In genomic region chr4:174282836-174283506, GRCh38 we compare ENCODE assay signal across 8 cellular contexts. TPM values are rescaled to one million over a fixed set of nuclear protein-coding genes. Genes with fewer than 3 reads are reported as not detected.
DNase-seq lines count a peak whose midpoint lies in the region; ATAC-seq and TF ChIP-seq lines count a peak whose summit lies in the region.

No MANE protein-coding gene starts in this region.

- H3K27me3 ChIP-seq in adipocyte (replicated peaks; ENCODE audit: control insufficient read depth, insufficient read depth, low read length): no peaks in the 10 kb centered on the region
- no peaks in the 10 kb centered on the region for H3K27me3 ChIP-seq in ovary
- H3K27me3 ChIP-seq in thyroid gland: no peaks in the 10 kb centered on the region

- H3K27ac ChIP-seq in ovary (peak overlapping the region; percentile 88 to 95), thyroid gland (peak overlapping the region; percentile 97 to 100 (median 99))

- DNase-seq in GM12865 (ENCODE audit: low read depth) (peak; percentile 94), NCI-H1417 treated with DMSO at 0.1 percent for 48 hours (lab: John Stamatoyannopoulos, UW) (peak; percentile 33), SW480 (ENCODE audit: low spot score) (peak; percentile 87), adipocyte (ENCODE audit: low read depth) (peak; percentile 95), Right ventricle myocardium superior (peak; percentile 79), ovary (peak; percentile 63 to 75 (median 68)), thyroid gland (peak; percentile 81 to 85)

- no peak for TF ChIP-seq POLR2A in ovary (IDR thresholded peaks at IDR 0.05)
- TF ChIP-seq POLR2A in thyroid gland (IDR thresholded peaks at IDR 0.05): no peak

- no peak for TF ChIP-seq EP300 in ovary (IDR thresholded peaks at IDR 0.05)

- no peak for TF ChIP-seq CTCF in GM12865 (IDR thresholded peaks at IDR 0.05; ENCODE audit: insufficient read depth, low read depth, low read length, missing control alignments)
- no peak for TF ChIP-seq CTCF in ovary (IDR thresholded peaks at IDR 0.05)
- no peak for TF ChIP-seq CTCF in thyroid gland (IDR thresholded peaks at IDR 0.05)

- ATAC-seq in HG02840 (IDR thresholded peaks at IDR 0.05; ENCODE audit: low FRiP score, unreplicated experiment) (peak; percentile 99), Right ventricle myocardium superior (ENCODE audit: poor library complexity) (peak; percentile 99)

- H3K36me3 ChIP-seq in adipocyte (ENCODE audit: control insufficient read depth, insufficient read depth, low read length, severe bottlenecking) (no peaks in the 10 kb centered on the region), ovary (no peaks in the 10 kb centered on the region), thyroid gland (no peaks in the 10 kb centered on the region)

- WGBS in ovary, 3 donors: 0 to 1% (median 0%) methylated on average over 22 of the region's 22 CpGs
- WGBS in thyroid gland, 2 donors: 1% methylated on average over 22 of the region's 22 CpGs

- peak overlapping the region; percentile 84 for H3K4me3 ChIP-seq in GM12865 (ENCODE audit: low read depth, low read length)
- peak overlapping the region; percentile 97 for H3K4me3 ChIP-seq in adipocyte (ENCODE audit: low read length)
- H3K4me3 ChIP-seq in ovary: peak overlapping the region; percentile 90
- H3K4me3 ChIP-seq in thyroid gland (replicated peaks in 1 of 3): peak overlapping the region; percentile 57 to 98 (median 62)

- intact Hi-C loops in Right ventricle myocardium superior (cut with DNase I): no loop called here
- intact Hi-C loops in ovary (cut with DNase I): loop anchor here in 1 of 4 donors (10.0 kb wide), 1 partner anchor 918 kb away; no protein-coding TSS in a partner anchor
- intact Hi-C loops in thyroid gland (cut with DNase I): no loop called here

- peak overlapping the region; percentile 99 for H3K9ac ChIP-seq in adipocyte (ENCODE audit: low read length)

- H3K9me3 ChIP-seq in adipocyte (ENCODE audit: control insufficient read depth, low read length) (peaks cover 8% of the 10 kb centered on the region), ovary (no peaks in the 10 kb centered on the region), thyroid gland (no peaks in the 10 kb centered on the region)

- H3K4me1 ChIP-seq in adipocyte (ENCODE audit: control insufficient read depth, insufficient read depth, low read length) (peaks cover 27% of the 10 kb centered on the region), ovary (ENCODE audit: insufficient read depth) (no peaks in the 10 kb centered on the region), thyroid gland (peaks cover 12 to 25% of the 10 kb centered on the region in 2 donors)

RNA-seq across cellular contexts. Expression of gene FBXO8, which starts 0.5 kb away (rescaled TPM):
- 27.5 TPM for total RNA-seq in Right ventricle myocardium superior
- total RNA-seq in ovary: 10 to 100 TPM; 24.7 to 41.1 (median 30.6) TPM
- 10 to 100 TPM; 19.0 to 28.9 TPM for polyA plus RNA-seq in ovary
- total RNA-seq in thyroid gland: 10 to 100 TPM; 38.4 to 47.0 (median 42.5) TPM

RNA-seq across cellular contexts. Expression of gene CEP44, which starts 0.7 kb away (rescaled TPM):
- total RNA-seq in Right ventricle myocardium superior (9.3 TPM), ovary (10 to 100 TPM; 15.3 to 23.2 (median 17.0) TPM), thyroid gland (10 to 100 TPM; 17.0 to 30.6 (median 24.8) TPM)
- polyA plus RNA-seq in ovary: 1 to 10 TPM; 8.7 to 8.9 TPM

Comparison
In these comparisons a context has a peak if more than half of its experiments do, and no peak if none do; other contexts are left out.
1. Peak in every context shown above with its lines: DNase-seq, ATAC-seq, H3K4me3 ChIP-seq and H3K27ac ChIP-seq.
2. DNase-seq: peak in every context shown above with its lines; median percentile 95 in adipocyte; 94 in GM12865; 87 in SW480; 83 in thyroid gland; 79 in Right ventricle myocardium superior; 68 in ovary; 33 in NCI-H1417 treated with DMSO at 0.1 percent for 48 hours.